In the genomic region with DNA sequence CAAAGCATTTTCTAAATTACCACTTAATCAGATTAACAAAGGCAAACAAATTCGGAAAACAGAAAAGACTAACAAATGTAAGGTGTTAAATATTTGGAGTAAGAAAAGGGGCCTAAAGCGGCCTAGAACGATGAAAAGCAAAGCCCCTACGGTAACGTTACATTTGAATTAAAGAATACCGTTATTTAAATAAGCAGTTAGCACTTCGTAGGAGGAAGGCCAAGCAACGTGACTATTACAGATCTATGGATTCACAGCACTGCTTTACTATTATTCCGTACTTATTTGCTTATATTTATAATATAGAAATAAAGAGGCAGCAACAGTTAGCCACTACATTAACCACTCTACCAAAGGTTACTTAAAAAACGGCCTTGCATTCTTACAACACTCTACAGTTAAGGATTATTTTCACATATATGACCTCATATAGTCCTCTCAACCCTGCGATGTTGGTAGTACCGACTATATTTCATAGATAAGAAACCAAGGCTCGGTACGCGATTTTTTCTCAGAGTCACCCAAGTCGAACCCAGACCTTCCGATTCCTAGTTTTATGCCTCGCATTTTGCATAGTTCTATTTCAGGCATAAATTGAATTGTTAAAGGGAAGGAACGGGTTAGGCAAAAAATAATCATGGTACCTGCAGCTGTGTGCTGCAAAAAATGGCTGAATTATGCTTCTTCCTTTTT, we compare ENCODE assay signal across 8 cellular contexts. TPM values are rescaled to one million over a fixed set of nuclear protein-coding genes. Genes with fewer than 3 reads are reported as not detected.
A peak's percentile ranks its signal among the peaks of the same experiment; 100 is the strongest.
DNase-seq lines count a peak whose midpoint lies in the region; ATAC-seq, FAIRE-seq and TF ChIP-seq lines count a peak whose summit lies in the region.

No MANE protein-coding gene starts in this region.

- no peak for TF ChIP-seq RAD21 in K562 (CRISPR knock-in tag; conservative IDR thresholded peaks at IDR 0.05 in 1 of 2, IDR thresholded peaks at IDR 0.05 in 1 of 2)

- intact Hi-C loops in K562 (cut with micrococcal nuclease) = loop anchor here (1.0 kb wide), 1 partner anchor 71 kb away; no protein-coding TSS in a partner anchor
- intact Hi-C loops in left lung (cut with DNase I) = no loop called here
- intact Hi-C loops in tibial artery (cut with DNase I; ENCODE audit: low total_unique reads) = loop anchor here (2.0 kb wide), 1 partner anchor 117 kb away; a partner anchor contains a TSS

- peaks cover 25% of the 10 kb centered on the region; the same call in 1 of the 3 replicates for H3K36me3 ChIP-seq in K562 (ENCODE audit: control insufficient read depth, insufficient read depth, low read length)
- H3K36me3 ChIP-seq in left lung = no peaks in the 10 kb centered on the region
- H3K36me3 ChIP-seq in tibial artery = no peaks in the 10 kb centered on the region

- peak overlapping the region; percentile 89 to 100 for H3K9ac ChIP-seq in K562 (ENCODE audit: insufficient read depth in 1 of 2, low read depth in 2 of 2, low read length in 2 of 2)

- TF ChIP-seq POLR2A in K562 (conservative IDR thresholded peaks at IDR 0.05) = no peak

- peak; percentile 46 for ATAC-seq in K562
- peak; percentile 4 for ATAC-seq in left lung
- no peak for ATAC-seq in HG03378 (IDR thresholded peaks at IDR 0.05; ENCODE audit: unreplicated experiment)

- WGBS in K562 (ENCODE audit: insufficient coverage, low coverage, missing lambda C conversion rate) = under 1% methylated on average over 19 of the region's 19 CpGs

- no peak for TF ChIP-seq CTCF in LNCaP clone FGC (IDR thresholded peaks at IDR 0.05; ENCODE audit: control insufficient read depth, extremely low read depth, insufficient read depth)
- TF ChIP-seq CTCF in K562 (IDR thresholded peaks at IDR 0.05 in 2 of 3, conservative IDR thresholded peaks at IDR 0.05 in 1 of 3; ENCODE audit: insufficient read depth in 2 of 3, low read depth in 1 of 3, low read length in 3 of 3) = no peak
- no peak for TF ChIP-seq CTCF in left lung (IDR thresholded peaks at IDR 0.05)
- no peak for TF ChIP-seq CTCF in tibial artery (IDR thresholded peaks at IDR 0.05)

- H3K27me3 ChIP-seq in K562 (ENCODE audit: control insufficient read depth in 2 of 2, insufficient read depth in 2 of 2, low read length in 2 of 2) (no peaks in the 10 kb centered on the region), left lung (peaks cover 0 to 18% of the 10 kb centered on the region in 2 donors), tibial artery (no peaks in the 10 kb centered on the region)

- TF ChIP-seq EP300 in K562 (IDR thresholded peaks at IDR 0.05; ENCODE audit: low read length) = no peak

- H3K4me2 ChIP-seq in K562 (ENCODE audit: insufficient read depth, low read length) = peak overlapping the region; percentile 84

- H4K20me1 ChIP-seq in K562 (replicated peaks; ENCODE audit: control insufficient read depth, insufficient read depth, low read length) = 0 out of 2 replicates have a peak, but pooled peaks cover 3% of the 10 kb centered on the region

- H3K27ac ChIP-seq in K562 (ENCODE audit: extremely low read depth, low read depth, low read length) (peak overlapping the region; percentile 91), left lung (peak overlapping the region; percentile 84 to 93), tibial artery (peak overlapping the region; percentile 95 to 97)

- H3K4me1 ChIP-seq in K562 (replicated peaks in 1 of 2; ENCODE audit: control insufficient read depth in 2 of 2, insufficient read depth in 2 of 2, low read length in 2 of 2) = peaks cover 5 to 9% of the 10 kb centered on the region in 2 experiments; a peak in 3 of 5 replicates
- peaks cover 0 to 6% of the 10 kb centered on the region in 2 donors for H3K4me1 ChIP-seq in left lung
- peaks cover 0 to 20% (median 5%) of the 10 kb centered on the region in 4 donors for H3K4me1 ChIP-seq in tibial artery

- POLR2A ChIA-PET in K562 (lab: Yijun Ruan, JAX) = interaction anchor here (0.9 to 3.2 kb wide), 6 partner anchors 8 to 32 kb away, joined by 3 to 17 read pairs (median 3); a partner anchor contains a TSS

- DNase-seq in NCI-H1092 treated with DMSO at 0.1 percent for 48 hours (lab: John Stamatoyannopoulos, UW) (peak; percentile 50), NCI-H1092 (lab: John Stamatoyannopoulos, UW) (no peak), LNCaP clone FGC (ENCODE audit: low read depth) (no peak), K562 (ENCODE audit: extremely low read depth in 1 of 4, low spot score in 3 of 4) (peak in 1 of 4 experiments; percentile 55), left lung (no peak), tibial artery (no peak), midbrain (lab: John Stamatoyannopoulos, UW) (no peak)

- peaks cover 64% of the 10 kb centered on the region for H3K79me2 ChIP-seq in K562 (ENCODE audit: control insufficient read depth, insufficient read depth, low read length)

- H3K4me3 ChIP-seq in LNCaP clone FGC (ENCODE audit: low read depth, low read length) (peak overlapping the region; percentile 73), K562 (peak overlapping the region; percentile 99), left lung (peak overlapping the region; percentile 59 to 64), tibial artery (peak overlapping the region; percentile 90 to 93)

- FAIRE-seq in K562 (lab: Jason Lieb, UNC) = peak; percentile 83

- CTCF ChIA-PET in K562 (lab: Yijun Ruan, JAX; ENCODE audit: low intra/inter-chr PET ratio) = interaction anchor here (1.3 kb wide), 1 partner anchor 116 kb away, joined by 11 read pairs; a partner anchor contains a TSS

- in situ Hi-C loops in K562 (cut with MboI) = no loop called here

- TSS peak; percentile 60 for BruUV-seq in K562 (replicated peaks; lab: Mats Ljungman, UMichigan)

- H2AFZ ChIP-seq in K562 (ENCODE audit: low read depth, low read length) = no peak overlapping the region; the same call in 1 of the 2 replicates

- H3K9me1 ChIP-seq in K562 (ENCODE audit: control insufficient read depth, insufficient read depth, low read length) = no peaks in the 10 kb centered on the region

- H3K9me3 ChIP-seq in K562 (replicated peaks; ENCODE audit: control insufficient read depth, insufficient read depth, low read depth, low read length) (no peaks in the 10 kb centered on the region), left lung (no peaks in the 10 kb centered on the region), tibial artery (no peaks in the 10 kb centered on the region)

TF ChIP-seq in K562, 482 proteins besides CTCF, POLR2A, EP300 and RAD21 (continues in another document):
- no peak for TF ChIP-seq PTBP1 (IDR thresholded peaks at IDR 0.05; ENCODE audit: low read depth, low read length)
- no peak for TF ChIP-seq ZBTB7A (IDR thresholded peaks at IDR 0.05; ENCODE audit: borderline replicate concordance, control insufficient read depth, low read depth, low read length)
- no peak for TF ChIP-seq STAG1 (CRISPR knock-in tag; IDR thresholded peaks at IDR 0.05; ENCODE audit: borderline replicate concordance)
- TF ChIP-seq DPF2 (IDR thresholded peaks at IDR 0.05) = 0 out of 2 replicates have a peak, but pooled peaks have one; percentile 11
- TF ChIP-seq TCF7L2 (IDR thresholded peaks at IDR 0.05; ENCODE audit: low read depth, low read length) = no peak
- TF ChIP-seq, protein P1, sequence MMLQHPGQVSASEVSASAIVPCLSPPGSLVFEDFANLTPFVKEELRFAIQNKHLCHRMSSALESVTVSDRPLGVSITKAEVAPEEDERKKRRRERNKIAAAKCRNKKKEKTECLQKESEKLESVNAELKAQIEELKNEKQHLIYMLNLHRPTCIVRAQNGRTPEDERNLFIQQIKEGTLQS (IDR thresholded peaks at IDR 0.05) = 0 out of 2 replicates have a peak, but pooled peaks have one; percentile 23
- TF ChIP-seq, protein P1 (CRISPR knock-in tag; conservative IDR thresholded peaks at IDR 0.05) = no peak

RNA-seq across cellular contexts. Expression of a gene that starts 2.9 kb away (rescaled TPM):
- 15.2 and 27.2 TPM in 2 replicates for total RNA-seq in K562 (2011; cell fraction: chromatin; rRNA removed; ENCODE audit: low replicate concordance)
- 8.3 and 9.1 TPM in 2 replicates for total RNA-seq in K562 (2011; cell fraction: nucleolus; rRNA removed)
- total RNA-seq in K562 (2011; cell fraction: nucleoplasm; rRNA removed) = 13.7 and 21.4 TPM in 2 replicates
- total RNA-seq in K562 (2014; rRNA removed) (6.4 and 6.7 TPM in 2 replicates), K562 (2014; rRNA removed; fragmentation: Illumina TruSeq; extraction: Trizol) (12.4 and 14.6 TPM in 2 replicates), K562 (2015; rRNA removed; fragmentation: Illumina TruSeq; extraction: Trizol) (10.1 and 10.9 TPM in 2 replicates), K562 (2021) (10.3 and 10.7 TPM in 2 replicates), left lung (1 to 10 TPM; 5.8 to 6.2 TPM)
- polyA plus RNA-seq in K562 (2011; rRNA removed) (11.4 and 11.8 TPM in 2 replicates), K562 (2014; fragmentation: Illumina TruSeq; extraction: Trizol) (6.5 and 7.6 TPM in 2 replicates), K562 (2014; fragmentation: Nextera tagmentation; extraction: Ambion mirVana) (1 to 10 TPM; 3.0 to 3.2 TPM), K562 (2014; rRNA removed) (6.7 and 7.3 TPM in 2 replicates)
- polyA plus RNA-seq in K562 (2011; cell fraction: cytosol; rRNA removed) = 2.4 and 6.5 TPM in 2 replicates
- polyA plus RNA-seq in K562 (2011; cell fraction: nucleus; rRNA removed) = 6.7 and 9.2 TPM in 2 replicates
- polyA plus RNA-seq in K562 (2012) = 5.4 and 5.5 TPM in 2 replicates
- 27.3 and 27.8 TPM in 2 replicates for polyA minus RNA-seq in K562 (2011; rRNA and poly(A)+ RNA removed)
- polyA minus RNA-seq in K562 (2011; cell fraction: cytosol; rRNA and poly(A)+ RNA removed) = 6.6 and 10.5 TPM in 2 replicates
- 6.6 and 10.9 TPM in 2 replicates for polyA minus RNA-seq in K562 (2011; cell fraction: nucleus; rRNA and poly(A)+ RNA removed)

RNA-seq across cellular contexts. Expression of a gene that starts 30.6 kb away (rescaled TPM):
- 200 and 407 TPM in 2 replicates for total RNA-seq in K562 (2011; cell fraction: chromatin; rRNA removed; ENCODE audit: low replicate concordance)
- total RNA-seq in K562 (2011; cell fraction: nucleolus; rRNA removed) = 127 and 141 TPM in 2 replicates
- total RNA-seq in K562 (2011; cell fraction: nucleoplasm; rRNA removed) = 216 and 294 TPM in 2 replicates
- total RNA-seq in K562 (2014; rRNA removed) (243 and 256 TPM in 2 replicates), K562 (2014; rRNA removed; fragmentation: Illumina TruSeq; extraction: Trizol) (439 and 497 TPM in 2 replicates), K562 (2015; rRNA removed; fragmentation: Illumina TruSeq; extraction: Trizol) (354 and 375 TPM in 2 replicates), K562 (2021) (313 and 344 TPM in 2 replicates), left lung (100 to 1,000 TPM; 140 to 169 TPM)
- polyA plus RNA-seq in K562 (2011; rRNA removed) (206 and 228 TPM in 2 replicates), K562 (2014; fragmentation: Illumina TruSeq; extraction: Trizol) (289 and 316 TPM in 2 replicates), K562 (2014; fragmentation: Nextera tagmentation; extraction: Ambion mirVana) (100 to 1,000 TPM; 148 to 192 TPM), K562 (2014; rRNA removed) (275 and 280 TPM in 2 replicates)
- polyA plus RNA-seq in K562 (2011; cell fraction: cytosol; rRNA removed) = 123 and 178 TPM in 2 replicates
- 185 and 235 TPM in 2 replicates for polyA plus RNA-seq in K562 (2011; cell fraction: nucleus; rRNA removed)
- polyA plus RNA-seq in K562 (2012) = 218 and 304 TPM in 2 replicates
- polyA minus RNA-seq in K562 (2011; rRNA and poly(A)+ RNA removed) = 294 and 397 TPM in 2 replicates
- 263 and 330 TPM in 2 replicates for polyA minus RNA-seq in K562 (2011; cell fraction: cytosol; rRNA and poly(A)+ RNA removed)
- 68.8 and 126 TPM in 2 replicates for polyA minus RNA-seq in K562 (2011; cell fraction: nucleus; rRNA and poly(A)+ RNA removed)

Comparison
In these comparisons a context has a peak if more than half of its experiments do, and no peak if none do; other contexts are left out.
1. intact Hi-C loops: an anchor here in K562 (1.0 kb wide) and tibial artery (2.0 kb wide); none called in left lung.